Comparison of ENCODE assay signal across 13 cellular contexts in genomic region chr1:40796939-40797667, GRCh38. TPM values are rescaled to one million over a fixed set of nuclear protein-coding genes. Genes with fewer than 3 reads are reported as not detected.
DNase-seq lines count a peak whose midpoint lies in the region; ATAC-seq, FAIRE-seq and TF ChIP-seq lines count a peak whose summit lies in the region.
"Had no signal": no experiment of that assay in that cellular context is flagged by ENCODE, and none has a peak within 500 bp of the region (broad histone marks: within the 10 kb centered on the region; RNA-seq: fewer than 3 reads in every experiment).

No MANE protein-coding gene starts in this region.

- H3K79me2 ChIP-seq in K562 (ENCODE audit: control insufficient read depth, insufficient read depth, low read length) (no peaks in the 10 kb centered on the region), hepatocyte (no peaks in the 10 kb centered on the region)

- H3K9me2 ChIP-seq in hepatocyte (replicated peaks; ENCODE audit: insufficient read depth): no peaks in the 10 kb centered on the region

- H3K23ac ChIP-seq in IMR-90 (ENCODE audit: low read depth, low read length): no peak overlapping the region

- no peaks in the 10 kb centered on the region for H3K9me3 ChIP-seq in BLaER1 treated with 17β-estradiol and CSF1 and Interleukin-3, amounts not matched to agents 10 nM and 100 nM (replicated peaks in 1 of 11)
- H3K9me3 ChIP-seq in IMR-90 (ENCODE audit: control insufficient read depth, insufficient read depth, low read length): no peaks in the 10 kb centered on the region
- H3K9me3 ChIP-seq in K562 (replicated peaks; ENCODE audit: control insufficient read depth, insufficient read depth, low read depth, low read length): no peaks in the 10 kb centered on the region
- H3K9me3 ChIP-seq in hepatocyte (ENCODE audit: low read depth): no peaks in the 10 kb centered on the region
- H3K9me3 ChIP-seq: testis had no signal

- TF ChIP-seq EP300 in K562 (IDR thresholded peaks at IDR 0.05; ENCODE audit: low read length): no peak

- peaks cover 49% of the 10 kb centered on the region for H3K4me1 Mint-ChIP-seq in nephron

- H2BK120ac ChIP-seq in IMR-90 (ENCODE audit: low read depth, low read length): no peak overlapping the region

- no peak overlapping the region for H3K4me3 Mint-ChIP-seq in nephron

- no peak overlapping the region for H2AK9ac ChIP-seq in IMR-90 (replicated peaks; ENCODE audit: low read depth, low read length, poor library complexity)

- H3K27ac Mint-ChIP-seq in nephron: peak overlapping the region in 2 of 3 experiments; percentile 26 to 33

- H3K27ac ChIP-seq in BLaER1 treated with 17β-estradiol and CSF1 and Interleukin-3, amounts not matched to agents 10 nM and 100 nM: peak overlapping the region in 9 of 11 experiments; percentile 42 to 75 (median 61); a peak in 18 of 22 replicates
- H3K27ac ChIP-seq in IMR-90 (ENCODE audit: insufficient read depth, low read length) (no peak overlapping the region), K562 (ENCODE audit: extremely low read depth, low read depth, low read length) (no peak overlapping the region), hepatocyte (no peak overlapping the region)
- H3K27ac ChIP-seq: cardiac muscle cell, testis had no signal

- no peaks in the 10 kb centered on the region for H3K9me3 Mint-ChIP-seq in nephron

- no peak for TF ChIP-seq RAD21 in IMR-90 (IDR thresholded peaks at IDR 0.05; ENCODE audit: low read length)
- no peak for TF ChIP-seq RAD21 in K562 (CRISPR knock-in tag; conservative IDR thresholded peaks at IDR 0.05 in 1 of 2, IDR thresholded peaks at IDR 0.05 in 1 of 2)

- no peak overlapping the region; the same call in 1 of the 2 replicates for H2AK5ac ChIP-seq in IMR-90 (ENCODE audit: low read depth, low read length)

- TF ChIP-seq POLR2A in IMR-90 (IDR thresholded peaks at IDR 0.05; ENCODE audit: low read depth, low read length) (no peak), K562 (conservative IDR thresholded peaks at IDR 0.05) (no peak)

- peaks cover 12% of the 10 kb centered on the region for H3K27me3 Mint-ChIP-seq in nephron (ENCODE audit: low read depth)

- H3K56ac ChIP-seq in IMR-90 (ENCODE audit: extremely low read depth, insufficient read depth, low read length): no peak overlapping the region

- H3K14ac ChIP-seq in IMR-90 (replicated peaks; ENCODE audit: low read depth, low read length): no peak overlapping the region

- ATAC-seq in IMR-90 (ENCODE audit: low read depth): peak; percentile 33
- no peak for ATAC-seq in K562
- ATAC-seq in GM18498 (IDR thresholded peaks at IDR 0.05; ENCODE audit: unreplicated experiment): no peak
- ATAC-seq in GM19455 (IDR thresholded peaks at IDR 0.05; ENCODE audit: unreplicated experiment): no peak
- no peak for ATAC-seq in GM18868 (IDR thresholded peaks at IDR 0.05; ENCODE audit: unreplicated experiment)

- no peak overlapping the region for H3K18ac ChIP-seq in IMR-90 (ENCODE audit: low read depth, low read length)

- TF ChIP-seq CTCF in IMR-90 (conservative IDR thresholded peaks at IDR 0.05; ENCODE audit: low read depth, low read length) (no peak), K562 (IDR thresholded peaks at IDR 0.05 in 2 of 3, conservative IDR thresholded peaks at IDR 0.05 in 1 of 3; ENCODE audit: insufficient read depth in 2 of 3, low read depth in 1 of 3, low read length in 3 of 3) (no peak), nephron (IDR thresholded peaks at IDR 0.05; ENCODE audit: unreplicated experiment in 3 of 3) (no peak), hepatocyte (IDR thresholded peaks at IDR 0.05; ENCODE audit: poor library complexity) (no peak)

- DNase-seq in IMR-90 (no peak), K562 (ENCODE audit: extremely low read depth in 1 of 4, low spot score in 3 of 4) (no peak), hepatocyte (ENCODE audit: low spot score) (no peak)
- DNase-seq: activated CD4-positive, alpha-beta T cell treated with anti-CD3 and anti-CD28 coated beads, Interleukin-2, amount 50 U/mL, for 4 hours; testis had no signal

- no peaks in the 10 kb centered on the region for H3K36me3 ChIP-seq in BLaER1 treated with 17β-estradiol and CSF1 and Interleukin-3, amounts not matched to agents 10 nM and 100 nM
- H3K36me3 ChIP-seq in IMR-90 (ENCODE audit: control insufficient read depth, insufficient read depth, low read length): no peaks in the 10 kb centered on the region
- no peaks in the 10 kb centered on the region for H3K36me3 ChIP-seq in K562 (ENCODE audit: control insufficient read depth, insufficient read depth, low read length)
- H3K36me3 ChIP-seq in hepatocyte (replicated peaks; ENCODE audit: insufficient read depth, low read depth): no peaks in the 10 kb centered on the region
- H3K36me3 ChIP-seq: cardiac muscle cell had no signal

- no peak overlapping the region for H2BK15ac ChIP-seq in IMR-90 (ENCODE audit: low read depth, low read length)

- dilution Hi-C loops in IMR-90 (cut with HindIII; ENCODE audit: low sequenced_read_pairs, unreplicated experiment): no loop called here

- no peaks in the 10 kb centered on the region for H3K79me1 ChIP-seq in IMR-90 (ENCODE audit: low read depth in 1 of 2, low read length in 2 of 2)

- WGBS in IMR-90 (ENCODE audit: extremely low coverage in 2 of 2, insufficient read length in 1 of 2), 2 experiments: 96% methylated on average over 3 of the region's 9 CpGs; no CpG with 5 or more reads in 1 of the 2 experiments
- 52% methylated on average over 9 of the region's 9 CpGs for WGBS in K562 (ENCODE audit: insufficient coverage, low coverage, missing lambda C conversion rate)
- WGBS in hepatocyte (ENCODE audit: low lambda C conversion rate, missing lambda C conversion rate): 84% methylated on average over 9 of the region's 9 CpGs

- no peaks in the 10 kb centered on the region for H3K36me3 Mint-ChIP-seq in nephron (ENCODE audit: low read depth)

- intact Hi-C loops in IMR-90 (cut with micrococcal nuclease): no loop called here
- intact Hi-C loops in K562 (cut with micrococcal nuclease): no loop called here

- in situ Hi-C loops in IMR-90 (cut with MboI; ENCODE audit: low sequenced_read_pairs): no loop called here
- in situ Hi-C loops in K562 (cut with MboI): no loop called here

- no peak overlapping the region for H2BK5ac ChIP-seq in IMR-90 (ENCODE audit: low read depth, low read length, poor library complexity, severe bottlenecking)

- no peak overlapping the region for H4K91ac ChIP-seq in IMR-90 (ENCODE audit: insufficient read depth, low read depth, low read length)

- BruUV-seq in IMR-90 (replicated peaks; lab: Mats Ljungman, UMichigan): no TSS peak
- BruUV-seq in K562 (replicated peaks; lab: Mats Ljungman, UMichigan): no TSS peak

- H3K4me3 ChIP-seq in BLaER1 treated with 17β-estradiol and CSF1 and Interleukin-3, amounts not matched to agents 10 nM and 100 nM: peak overlapping the region in 1 of 10 experiments; percentile 38; a peak in 1 of 20 replicates
- H3K4me3 ChIP-seq in IMR-90 (ENCODE audit: insufficient read depth, low read depth, low read length) (no peak overlapping the region), K562 (no peak overlapping the region), hepatocyte (no peak overlapping the region)
- H3K4me3 ChIP-seq: cardiac muscle cell, testis had no signal

- H3K9ac ChIP-seq in BLaER1 treated with 17β-estradiol and CSF1 and Interleukin-3, amounts not matched to agents 10 nM and 100 nM: peak overlapping the region in 8 of 11 experiments; percentile 14 to 54 (median 31); a peak in 12 of 22 replicates
- no peak overlapping the region for H3K9ac ChIP-seq in IMR-90 (ENCODE audit: low read depth, low read length)
- H3K9ac ChIP-seq in K562 (ENCODE audit: insufficient read depth in 1 of 2, low read depth in 2 of 2, low read length in 2 of 2): peak overlapping the region in 1 of 2 experiments; percentile 74; a peak in 2 of 4 replicates

- H2AFZ ChIP-seq in IMR-90 (replicated peaks; ENCODE audit: low read length, poor library complexity): peak overlapping the region; percentile 57
- H2AFZ ChIP-seq in K562 (ENCODE audit: low read depth, low read length): no peak overlapping the region
- H2AFZ ChIP-seq in hepatocyte: no peak overlapping the region

- FAIRE-seq in K562 (lab: Jason Lieb, UNC): no peak
- FAIRE-seq: D721Med, H1 had no signal

- POLR2A ChIA-PET in IMR-90 (lab: Charles Lee; ENCODE audit: unreplicated experiment): no interaction called here
- POLR2A ChIA-PET in K562 (lab: Yijun Ruan, JAX): interaction anchor here (0.6 to 2.5 kb wide), 5 partner anchors 9 to 77 kb away, joined by 3 to 17 read pairs (median 4); no protein-coding TSS in a partner anchor

- H4K8ac ChIP-seq in IMR-90 (ENCODE audit: low read depth in 2 of 2, low read length in 2 of 2): no peak overlapping the region

- H3K4me1 ChIP-seq in BLaER1 treated with 17β-estradiol and CSF1 and Interleukin-3, amounts not matched to agents 10 nM and 100 nM: peaks cover 44 to 81% (median 58%) of the 10 kb centered on the region in 10 experiments
- H3K4me1 ChIP-seq in IMR-90 (ENCODE audit: control insufficient read depth, insufficient read depth, low read length): peaks cover 7% of the 10 kb centered on the region
- peaks cover 17 to 35% of the 10 kb centered on the region in 2 experiments for H3K4me1 ChIP-seq in K562 (replicated peaks in 1 of 2; ENCODE audit: control insufficient read depth in 2 of 2, insufficient read depth in 2 of 2, low read length in 2 of 2)
- H3K4me1 ChIP-seq in hepatocyte (ENCODE audit: insufficient read depth): peaks cover 11% of the 10 kb centered on the region

- H4K20me1 ChIP-seq in BLaER1 treated with 17β-estradiol and CSF1 and Interleukin-3, amounts not matched to agents 10 nM and 100 nM: no peaks in the 10 kb centered on the region
- H4K20me1 ChIP-seq in IMR-90 (ENCODE audit: insufficient read depth, low read length): no peaks in the 10 kb centered on the region
- 0 out of 2 replicates have a peak, but pooled peaks cover 3% of the 10 kb centered on the region for H4K20me1 ChIP-seq in K562 (replicated peaks; ENCODE audit: control insufficient read depth, insufficient read depth, low read length)
- H4K20me1 ChIP-seq in hepatocyte (ENCODE audit: insufficient read depth, poor library complexity, severe bottlenecking): no peaks in the 10 kb centered on the region

- no peak overlapping the region for H4K5ac ChIP-seq in IMR-90 (ENCODE audit: low read depth, low read length)

- CTCF ChIA-PET in IMR-90 (lab: Yijun Ruan, JAX) (no interaction called here), K562 (lab: Yijun Ruan, JAX; ENCODE audit: low intra/inter-chr PET ratio) (interaction anchor here (0.6 kb wide), 1 partner anchor 39 kb away, joined by 3 read pairs; no protein-coding TSS in a partner anchor)

- H2BK20ac ChIP-seq in IMR-90 (ENCODE audit: low read depth, low read length): no peak overlapping the region

- peak overlapping the region; percentile 64 to 87 (median 77) for H3K4me2 ChIP-seq in BLaER1 treated with 17β-estradiol and CSF1 and Interleukin-3, amounts not matched to agents 10 nM and 100 nM
- H3K4me2 ChIP-seq in IMR-90 (ENCODE audit: low read depth, low read length) (no peak overlapping the region), K562 (ENCODE audit: insufficient read depth, low read length) (no peak overlapping the region), hepatocyte (no peak overlapping the region)

- no peak overlapping the region for H3K4ac ChIP-seq in IMR-90 (ENCODE audit: low read depth, low read length)

- H3K27me3 ChIP-seq in BLaER1 treated with 17β-estradiol and CSF1 and Interleukin-3, amounts not matched to agents 10 nM and 100 nM: no peaks in the 10 kb centered on the region
- H3K27me3 ChIP-seq in IMR-90 (ENCODE audit: control insufficient read depth, insufficient read depth, low read length): peaks cover 41% of the 10 kb centered on the region
- H3K27me3 ChIP-seq in K562 (ENCODE audit: control insufficient read depth in 2 of 2, insufficient read depth in 2 of 2, low read length in 2 of 2): no peaks in the 10 kb centered on the region
- H3K27me3 ChIP-seq in hepatocyte: no peaks in the 10 kb centered on the region
- H3K27me3 ChIP-seq: cardiac muscle cell, testis had no signal

- H3K9me1 ChIP-seq in IMR-90 (ENCODE audit: insufficient read depth, low read length) (no peaks in the 10 kb centered on the region), K562 (ENCODE audit: control insufficient read depth, insufficient read depth, low read length) (no peaks in the 10 kb centered on the region)

RNA-seq across cellular contexts. Expression of gene KCNQ4, which starts 13.5 kb away (rescaled TPM):
- total RNA-seq in IMR-90 (2012; rRNA removed) (not detected in 2 replicates), K562 (2014; rRNA removed) (1.6 and 1.8 TPM in 2 replicates), K562 (2014; rRNA removed; fragmentation: Illumina TruSeq; extraction: Trizol) (0.64 and 0.76 TPM in 2 replicates), K562 (2015; rRNA removed; fragmentation: Illumina TruSeq; extraction: Trizol) (0.72 and 0.79 TPM in 2 replicates), K562 (2021) (3.8 and 4.1 TPM in 2 replicates), hepatocyte (not detected in 2 replicates)
- polyA plus RNA-seq in IMR-90 (2012; rRNA removed) (0.07 and 0.09 TPM in 2 replicates), K562 (2011; rRNA removed) (0.79 and 1.7 TPM in 2 replicates), K562 (2014; fragmentation: Illumina TruSeq; extraction: Trizol) (3.5 and 3.8 TPM in 2 replicates), K562 (2014; fragmentation: Nextera tagmentation; extraction: Ambion mirVana) (under 1 TPM; 0.07 to 0.27 TPM), K562 (2014; rRNA removed) (3.4 and 3.7 TPM in 2 replicates), hepatocyte (not detected in 2 replicates)
- polyA plus RNA-seq in IMR-90 (2012; cell fraction: cytosol; rRNA removed): 0.01 and 0.04 TPM in 2 replicates
- polyA plus RNA-seq in IMR-90 (2012; cell fraction: nucleus; rRNA removed; ENCODE audit: low replicate concordance): 0.33 and 0.48 TPM in 2 replicates
- total RNA-seq in K562 (2011; cell fraction: chromatin; rRNA removed; ENCODE audit: low replicate concordance): 4.1 and 12.8 TPM in 2 replicates
- 7.4 and 7.5 TPM in 2 replicates for total RNA-seq in K562 (2011; cell fraction: nucleolus; rRNA removed)
- 4.4 and 4.6 TPM in 2 replicates for total RNA-seq in K562 (2011; cell fraction: nucleoplasm; rRNA removed)
- polyA plus RNA-seq in K562 (2011; cell fraction: cytosol; rRNA removed): 1.1 and 1.3 TPM in 2 replicates
- 6.3 and 9.8 TPM in 2 replicates for polyA plus RNA-seq in K562 (2011; cell fraction: nucleus; rRNA removed)
- 2.5 and 4.6 TPM in 2 replicates for polyA plus RNA-seq in K562 (2012)
- polyA minus RNA-seq in K562 (2011; rRNA and poly(A)+ RNA removed): 0.42 and 0.49 TPM in 2 replicates
- 1.0 TPM in 2 replicates for polyA minus RNA-seq in K562 (2011; cell fraction: cytosol; rRNA and poly(A)+ RNA removed)
- polyA minus RNA-seq in K562 (2011; cell fraction: nucleus; rRNA and poly(A)+ RNA removed): 3.6 and 3.7 TPM in 2 replicates

Comparison
In these comparisons a context has a peak if more than half of its experiments do, and no peak if none do; other contexts are left out.
1. H3K27ac ChIP-seq: peak in BLaER1 treated with 17β-estradiol and CSF1 and Interleukin-3, amounts not matched to agents 10 nM and 100 nM (9 of 11); none in IMR-90 (single experiment), K562 (single experiment) and hepatocyte (single experiment).
2. H3K4me2 ChIP-seq: peak in BLaER1 treated with 17β-estradiol and CSF1 and Interleukin-3, amounts not matched to agents 10 nM and 100 nM (11 of 11); none in IMR-90 (single experiment), K562 (single experiment) and hepatocyte (single experiment).